Comparison of ENCODE assay signal across 8 cellular contexts in genomic region chr16:81623365-81624102, GRCh38.
A peak's percentile ranks its signal among the peaks of the same experiment; 100 is the strongest.
DNase-seq lines count a peak whose midpoint lies in the region; TF ChIP-seq lines count a peak whose summit lies in the region.

No MANE protein-coding gene starts in this region.

- no peaks in the 10 kb centered on the region for H3K9me3 ChIP-seq in WERI-Rb-1 (ENCODE audit: severe bottlenecking)

- DNase-seq in NCI-H510A treated with DMSO at 0.1 percent for 48 hours (lab: John Stamatoyannopoulos, UW) = peak; percentile 54
- DNase-seq in NCI-H510A (lab: John Stamatoyannopoulos, UW) = no peak
- DNase-seq in NCI-H1092 treated with DMSO at 0.1 percent for 48 hours (lab: John Stamatoyannopoulos, UW) = peak; percentile 74
- no peak for DNase-seq in WERI-Rb-1
- DNase-seq in cerebellar cortex (ENCODE audit: low spot score) = peak; percentile 52
- DNase-seq in midbrain (lab: John Stamatoyannopoulos, UW) = peak; percentile 56
- DNase-seq in substantia nigra (lab: John Stamatoyannopoulos, UW) = peak in 31 of 49 donors; percentile 3 to 59 (median 20)
- no peak for DNase-seq in NCI-H1930 (lab: John Stamatoyannopoulos, UW)

- no peaks in the 10 kb centered on the region for H3K36me3 ChIP-seq in WERI-Rb-1

- H3K27ac ChIP-seq in WERI-Rb-1 (no peak overlapping the region), substantia nigra (ENCODE audit: low read depth, low read length, poor library complexity, severe bottlenecking) (no peak overlapping the region)

- H3K27me3 ChIP-seq in WERI-Rb-1 (ENCODE audit: insufficient read depth, low read depth, severe bottlenecking) = no peaks in the 10 kb centered on the region

- TF ChIP-seq CTCF in WERI-Rb-1 (IDR thresholded peaks at IDR 0.05; ENCODE audit: low read depth, low read length) = peak; percentile 37; the same call in 1 of the 2 replicates

- H3K4me3 ChIP-seq in WERI-Rb-1 (ENCODE audit: low read depth, low read length) = no peak overlapping the region

Comparison
In these comparisons a context has a peak if more than half of its experiments do, and no peak if none do; other contexts are left out.
1. DNase-seq: peak in NCI-H510A treated with DMSO at 0.1 percent for 48 hours (single experiment), NCI-H1092 treated with DMSO at 0.1 percent for 48 hours (single experiment), cerebellar cortex (single experiment), midbrain (single experiment) and substantia nigra (31 of 49); none in NCI-H510A (single experiment), WERI-Rb-1 (single experiment) and NCI-H1930 (0 of 2).